In the genomic region with DNA sequence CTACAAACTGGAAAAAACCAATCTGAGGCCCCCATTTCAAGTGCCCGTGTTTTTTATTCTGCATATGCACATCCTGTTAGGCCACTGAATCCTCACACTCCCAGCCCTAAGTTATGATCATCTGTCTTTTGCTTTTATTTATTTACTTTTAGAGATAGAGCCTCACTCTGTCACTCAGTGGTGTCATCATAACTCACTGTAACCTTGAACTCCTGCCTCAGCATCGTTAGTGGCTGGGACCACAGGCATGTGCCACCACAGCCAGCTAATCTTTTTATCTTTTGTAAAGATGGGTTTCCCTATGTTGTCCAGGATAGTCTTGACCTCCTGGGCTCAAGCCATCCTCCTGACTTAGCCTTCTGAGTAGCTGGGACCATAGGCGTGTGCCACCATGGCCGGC, we compare ENCODE assay signal across 1 cellular context.
TF ChIP-seq lines count a peak whose summit lies in the region.

No MANE protein-coding gene starts in this region.

TF ChIP-seq in HepG2, 621 proteins besides CTCF, POLR2A, EP300 and RAD21 (continued from another document):
- TF ChIP-seq, protein P1, sequence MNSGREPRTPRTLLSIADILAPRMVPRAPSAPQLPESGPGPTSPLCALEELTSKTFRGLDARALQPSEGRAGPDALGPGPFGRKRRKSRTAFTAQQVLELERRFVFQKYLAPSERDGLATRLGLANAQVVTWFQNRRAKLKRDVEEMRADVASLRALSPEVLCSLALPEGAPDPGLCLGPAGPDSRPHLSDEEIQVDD (CRISPR knock-in tag; IDR thresholded peaks at IDR 0.05; ENCODE audit: borderline replicate concordance): no peak
- peak; percentile 5; the same call in 1 of the 2 replicates for TF ChIP-seq CEBPB (IDR thresholded peaks at IDR 0.05; ENCODE audit: borderline replicate concordance, low read depth, low read length)
- TF ChIP-seq FOXA1 (IDR thresholded peaks at IDR 0.05): no peak
- 0 out of 2 replicates have a peak, but pooled peaks have one; percentile 7 for TF ChIP-seq FOXA1 (CRISPR knock-in tag; IDR thresholded peaks at IDR 0.05)
- TF ChIP-seq, protein P2, sequence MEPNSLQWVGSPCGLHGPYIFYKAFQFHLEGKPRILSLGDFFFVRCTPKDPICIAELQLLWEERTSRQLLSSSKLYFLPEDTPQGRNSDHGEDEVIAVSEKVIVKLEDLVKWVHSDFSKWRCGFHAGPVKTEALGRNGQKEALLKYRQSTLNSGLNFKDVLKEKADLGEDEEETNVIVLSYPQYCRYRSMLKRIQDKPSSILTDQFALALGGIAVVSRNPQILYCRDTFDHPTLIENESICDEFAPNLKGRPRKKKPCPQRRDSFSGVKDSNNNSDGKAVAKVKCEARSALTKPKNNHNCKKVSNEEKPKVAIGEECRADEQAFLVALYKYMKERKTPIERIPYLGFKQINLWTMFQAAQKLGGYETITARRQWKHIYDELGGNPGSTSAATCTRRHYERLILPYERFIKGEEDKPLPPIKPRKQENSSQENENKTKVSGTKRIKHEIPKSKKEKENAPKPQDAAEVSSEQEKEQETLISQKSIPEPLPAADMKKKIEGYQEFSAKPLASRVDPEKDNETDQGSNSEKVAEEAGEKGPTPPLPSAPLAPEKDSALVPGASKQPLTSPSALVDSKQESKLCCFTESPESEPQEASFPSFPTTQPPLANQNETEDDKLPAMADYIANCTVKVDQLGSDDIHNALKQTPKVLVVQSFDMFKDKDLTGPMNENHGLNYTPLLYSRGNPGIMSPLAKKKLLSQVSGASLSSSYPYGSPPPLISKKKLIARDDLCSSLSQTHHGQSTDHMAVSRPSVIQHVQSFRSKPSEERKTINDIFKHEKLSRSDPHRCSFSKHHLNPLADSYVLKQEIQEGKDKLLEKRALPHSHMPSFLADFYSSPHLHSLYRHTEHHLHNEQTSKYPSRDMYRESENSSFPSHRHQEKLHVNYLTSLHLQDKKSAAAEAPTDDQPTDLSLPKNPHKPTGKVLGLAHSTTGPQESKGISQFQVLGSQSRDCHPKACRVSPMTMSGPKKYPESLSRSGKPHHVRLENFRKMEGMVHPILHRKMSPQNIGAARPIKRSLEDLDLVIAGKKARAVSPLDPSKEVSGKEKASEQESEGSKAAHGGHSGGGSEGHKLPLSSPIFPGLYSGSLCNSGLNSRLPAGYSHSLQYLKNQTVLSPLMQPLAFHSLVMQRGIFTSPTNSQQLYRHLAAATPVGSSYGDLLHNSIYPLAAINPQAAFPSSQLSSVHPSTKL (CRISPR knock-in tag; IDR thresholded peaks at IDR 0.05): peak; percentile 41; the same call in 1 of the 2 replicates
- TF ChIP-seq FOSL2 (CRISPR knock-in tag; IDR thresholded peaks at IDR 0.05): peak; percentile 41; the same call in 1 of the 2 replicates
- TF ChIP-seq, protein P3, sequence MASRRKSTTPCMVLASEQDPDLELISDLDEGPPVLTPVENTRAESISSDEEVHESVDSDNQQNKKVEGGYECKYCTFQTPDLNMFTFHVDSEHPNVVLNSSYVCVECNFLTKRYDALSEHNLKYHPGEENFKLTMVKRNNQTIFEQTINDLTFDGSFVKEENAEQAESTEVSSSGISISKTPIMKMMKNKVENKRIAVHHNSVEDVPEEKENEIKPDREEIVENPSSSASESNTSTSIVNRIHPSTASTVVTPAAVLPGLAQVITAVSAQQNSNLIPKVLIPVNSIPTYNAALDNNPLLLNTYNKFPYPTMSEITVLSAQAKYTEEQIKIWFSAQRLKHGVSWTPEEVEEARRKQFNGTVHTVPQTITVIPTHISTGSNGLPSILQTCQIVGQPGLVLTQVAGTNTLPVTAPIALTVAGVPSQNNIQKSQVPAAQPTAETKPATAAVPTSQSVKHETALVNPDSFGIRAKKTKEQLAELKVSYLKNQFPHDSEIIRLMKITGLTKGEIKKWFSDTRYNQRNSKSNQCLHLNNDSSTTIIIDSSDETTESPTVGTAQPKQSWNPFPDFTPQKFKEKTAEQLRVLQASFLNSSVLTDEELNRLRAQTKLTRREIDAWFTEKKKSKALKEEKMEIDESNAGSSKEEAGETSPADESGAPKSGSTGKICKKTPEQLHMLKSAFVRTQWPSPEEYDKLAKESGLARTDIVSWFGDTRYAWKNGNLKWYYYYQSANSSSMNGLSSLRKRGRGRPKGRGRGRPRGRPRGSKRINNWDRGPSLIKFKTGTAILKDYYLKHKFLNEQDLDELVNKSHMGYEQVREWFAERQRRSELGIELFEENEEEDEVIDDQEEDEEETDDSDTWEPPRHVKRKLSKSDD (CRISPR knock-in tag; IDR thresholded peaks at IDR 0.05; ENCODE audit: low read depth): no peak
- TF ChIP-seq, protein P4, sequence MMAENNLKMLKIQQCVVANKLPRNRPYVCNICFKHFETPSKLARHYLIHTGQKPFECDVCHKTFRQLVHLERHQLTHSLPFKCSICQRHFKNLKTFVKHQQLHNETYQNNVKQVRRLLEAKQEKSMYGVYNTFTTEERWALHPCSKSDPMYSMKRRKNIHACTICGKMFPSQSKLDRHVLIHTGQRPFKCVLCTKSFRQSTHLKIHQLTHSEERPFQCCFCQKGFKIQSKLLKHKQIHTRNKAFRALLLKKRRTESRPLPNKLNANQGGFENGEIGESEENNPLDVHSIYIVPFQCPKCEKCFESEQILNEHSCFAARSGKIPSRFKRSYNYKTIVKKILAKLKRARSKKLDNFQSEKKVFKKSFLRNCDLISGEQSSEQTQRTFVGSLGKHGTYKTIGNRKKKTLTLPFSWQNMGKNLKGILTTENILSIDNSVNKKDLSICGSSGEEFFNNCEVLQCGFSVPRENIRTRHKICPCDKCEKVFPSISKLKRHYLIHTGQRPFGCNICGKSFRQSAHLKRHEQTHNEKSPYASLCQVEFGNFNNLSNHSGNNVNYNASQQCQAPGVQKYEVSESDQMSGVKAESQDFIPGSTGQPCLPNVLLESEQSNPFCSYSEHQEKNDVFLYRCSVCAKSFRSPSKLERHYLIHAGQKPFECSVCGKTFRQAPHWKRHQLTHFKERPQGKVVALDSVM (CRISPR knock-in tag; IDR thresholded peaks at IDR 0.05): no peak
- TF ChIP-seq MAFF (IDR thresholded peaks at IDR 0.05; ENCODE audit: low read depth, low read length): 0 out of 2 replicates have a peak, but pooled peaks have one; percentile 15
- TF ChIP-seq, protein P5, sequence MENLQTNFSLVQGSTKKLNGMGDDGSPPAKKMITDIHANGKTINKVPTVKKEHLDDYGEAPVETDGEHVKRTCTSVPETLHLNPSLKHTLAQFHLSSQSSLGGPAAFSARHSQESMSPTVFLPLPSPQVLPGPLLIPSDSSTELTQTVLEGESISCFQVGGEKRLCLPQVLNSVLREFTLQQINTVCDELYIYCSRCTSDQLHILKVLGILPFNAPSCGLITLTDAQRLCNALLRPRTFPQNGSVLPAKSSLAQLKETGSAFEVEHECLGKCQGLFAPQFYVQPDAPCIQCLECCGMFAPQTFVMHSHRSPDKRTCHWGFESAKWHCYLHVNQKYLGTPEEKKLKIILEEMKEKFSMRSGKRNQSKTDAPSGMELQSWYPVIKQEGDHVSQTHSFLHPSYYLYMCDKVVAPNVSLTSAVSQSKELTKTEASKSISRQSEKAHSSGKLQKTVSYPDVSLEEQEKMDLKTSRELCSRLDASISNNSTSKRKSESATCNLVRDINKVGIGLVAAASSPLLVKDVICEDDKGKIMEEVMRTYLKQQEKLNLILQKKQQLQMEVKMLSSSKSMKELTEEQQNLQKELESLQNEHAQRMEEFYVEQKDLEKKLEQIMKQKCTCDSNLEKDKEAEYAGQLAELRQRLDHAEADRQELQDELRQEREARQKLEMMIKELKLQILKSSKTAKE (CRISPR knock-in tag; IDR thresholded peaks at IDR 0.05; ENCODE audit: borderline replicate concordance): no peak
- TF ChIP-seq, protein P6, sequence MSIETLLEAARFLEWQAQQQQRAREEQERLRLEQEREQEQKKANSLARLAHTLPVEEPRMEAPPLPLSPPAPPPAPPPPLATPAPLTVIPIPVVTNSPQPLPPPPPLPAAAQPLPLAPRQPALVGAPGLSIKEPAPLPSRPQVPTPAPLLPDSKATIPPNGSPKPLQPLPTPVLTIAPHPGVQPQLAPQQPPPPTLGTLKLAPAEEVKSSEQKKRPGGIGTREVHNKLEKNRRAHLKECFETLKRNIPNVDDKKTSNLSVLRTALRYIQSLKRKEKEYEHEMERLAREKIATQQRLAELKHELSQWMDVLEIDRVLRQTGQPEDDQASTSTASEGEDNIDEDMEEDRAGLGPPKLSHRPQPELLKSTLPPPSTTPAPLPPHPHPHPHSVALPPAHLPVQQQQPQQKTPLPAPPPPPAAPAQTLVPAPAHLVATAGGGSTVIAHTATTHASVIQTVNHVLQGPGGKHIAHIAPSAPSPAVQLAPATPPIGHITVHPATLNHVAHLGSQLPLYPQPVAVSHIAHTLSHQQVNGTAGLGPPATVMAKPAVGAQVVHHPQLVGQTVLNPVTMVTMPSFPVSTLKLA (IDR thresholded peaks at IDR 0.05): no peak
- TF ChIP-seq, protein P7, sequence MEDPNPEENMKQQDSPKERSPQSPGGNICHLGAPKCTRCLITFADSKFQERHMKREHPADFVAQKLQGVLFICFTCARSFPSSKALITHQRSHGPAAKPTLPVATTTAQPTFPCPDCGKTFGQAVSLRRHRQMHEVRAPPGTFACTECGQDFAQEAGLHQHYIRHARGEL (CRISPR knock-in tag; IDR thresholded peaks at IDR 0.05): no peak
- 0 out of 2 replicates have a peak, but pooled peaks have one; percentile 17 for TF ChIP-seq BHLHE40 (IDR thresholded peaks at IDR 0.05; ENCODE audit: low read length)
- no peak for TF ChIP-seq ZNF614 (CRISPR knock-in tag; IDR thresholded peaks at IDR 0.05; ENCODE audit: borderline replicate concordance)
- TF ChIP-seq SAP130 (CRISPR knock-in tag; IDR thresholded peaks at IDR 0.05; ENCODE audit: low read depth): peak; percentile 28; the same call in 1 of the 2 replicates
- TF ChIP-seq RARA (CRISPR knock-in tag; IDR thresholded peaks at IDR 0.05): peak; percentile 77
